17 cellular contexts compared by ENCODE assay signal in the genomic region with DNA sequence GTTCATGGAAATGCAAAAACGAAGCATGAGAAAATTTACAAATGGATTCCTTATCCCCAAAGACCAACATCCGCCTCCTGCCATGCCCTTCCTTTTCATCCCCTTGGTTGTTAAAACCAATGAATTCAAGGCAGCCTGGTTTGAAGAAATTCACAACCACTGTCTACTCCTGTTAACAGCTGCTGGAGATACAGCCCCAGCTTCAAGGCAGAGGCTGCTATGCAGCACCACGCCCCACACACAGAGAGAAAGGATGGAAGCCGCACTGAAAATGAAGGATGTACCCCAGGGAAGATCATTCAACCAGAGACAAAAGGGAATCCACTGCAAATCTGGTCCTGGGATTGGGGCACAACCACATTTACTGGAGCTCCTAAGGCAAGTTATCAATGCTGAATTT. TPM values are rescaled to one million over a fixed set of nuclear protein-coding genes. Genes with fewer than 3 reads are reported as not detected.
DNase-seq lines count a peak whose midpoint lies in the region; TF ChIP-seq lines count a peak whose summit lies in the region.
"Had no signal": no experiment of that assay in that cellular context is flagged by ENCODE, and none has a peak within 500 bp of the region (broad histone marks: within the 10 kb centered on the region; RNA-seq: fewer than 3 reads in every experiment).

No MANE protein-coding gene starts in this region.

- TF ChIP-seq POLR2A in transverse colon (IDR thresholded peaks at IDR 0.05) = no peak

- intact Hi-C loops in transverse colon (cut with DNase I; ENCODE audit: low total_unique reads) = no loop called here

- H3K4me3 ChIP-seq in endodermal cell (ENCODE audit: low read length) (peak overlapping the region; percentile 90), muscle layer of duodenum (ENCODE audit: low read depth in 1 of 2, low read length in 2 of 2) (peak overlapping the region; percentile 70 to 89), transverse colon (peak overlapping the region in 1 of 4 donors; percentile 62)

- H3K36me3 ChIP-seq in endodermal cell (ENCODE audit: control insufficient read depth, insufficient read depth, low read length) = no peaks in the 10 kb centered on the region
- no peaks in the 10 kb centered on the region for H3K36me3 ChIP-seq in muscle layer of duodenum (ENCODE audit: control insufficient read depth in 1 of 2, insufficient read depth in 2 of 2, low read length in 2 of 2)
- no peaks in the 10 kb centered on the region for H3K36me3 ChIP-seq in transverse colon
- H3K36me3 ChIP-seq: lower lobe of right lung had no signal

- TF ChIP-seq CTCF in endodermal cell (conservative IDR thresholded peaks at IDR 0.05) (no peak), transverse colon (IDR thresholded peaks at IDR 0.05) (no peak), chondrocyte (IDR thresholded peaks at IDR 0.05) (no peak)

- DNase-seq in NCI-H748 (lab: John Stamatoyannopoulos, UW; ENCODE audit: unreplicated experiment) (peak; percentile 16), NCI-H748 treated with DMSO at 0.1 percent for 48 hours (lab: John Stamatoyannopoulos, UW) (no peak), endodermal cell (no peak), transverse colon (no peak), HEK293T (ENCODE audit: extremely low spot score) (no peak), chondrocyte (ENCODE audit: low spot score) (no peak)
- no peak for DNase-seq in stimulated activated CD4-positive, alpha-beta T cell treated with anti-CD3 and anti-CD28 coated beads, Interleukin-1b, Interleukin-23, amount 100 ng/mL, for 48 hours
- DNase-seq: 8988T; activated CD4-positive, alpha-beta T cell treated with anti-CD3 and anti-CD28 coated beads, Interleukin-2, amount 50 U/mL, for 4 hours; cortex of kidney; lower lobe of right lung; naive B cell; NCI-H2227 treated with DMSO at 0.1 percent for 48 hours; Right ventricle myocardium superior; T-helper 1 cell had no signal

- H3K27ac ChIP-seq in endodermal cell (ENCODE audit: low read depth, low read length) = peak overlapping the region; percentile 2
- peak overlapping the region; percentile 1 for H3K27ac ChIP-seq in muscle layer of duodenum (ENCODE audit: low read length)
- H3K27ac ChIP-seq in transverse colon = peak overlapping the region; percentile 9 to 97 (median 88)
- H3K27ac ChIP-seq: lower lobe of right lung had no signal

- POLR2A ChIA-PET in HEK293T (lab: Yijun Ruan, JAX) = no interaction called here

- H3K4me1 ChIP-seq in endodermal cell (ENCODE audit: control insufficient read depth, insufficient read depth, low read length) (peaks cover 3% of the 10 kb centered on the region), muscle layer of duodenum (ENCODE audit: control insufficient read depth in 1 of 2, insufficient read depth in 2 of 2, low read length in 2 of 2) (peaks cover 15 to 63% of the 10 kb centered on the region in 2 donors), transverse colon (peaks cover 4 to 37% (median 18%) of the 10 kb centered on the region in 4 donors)

- H3K9ac ChIP-seq in endodermal cell (ENCODE audit: extremely low read depth, low read length, poor library complexity, severe bottlenecking) = no peak overlapping the region

- H3K4me3 Mint-ChIP-seq in endodermal cell (peak overlapping the region; percentile 86), chondrocyte (ENCODE audit: unreplicated experiment) (no peak overlapping the region)
- H3K4me3 Mint-ChIP-seq: stimulated activated effector memory CD8-positive, alpha-beta T cell treated with anti-CD3 and anti-CD28 coated beads, Interleukin-12 subunit alpha, Interleukin-12 subunit beta, amount 100 ng/mL, for 72 hours had no signal

- WGBS in endodermal cell (ENCODE audit: insufficient coverage in 1 of 2, insufficient read length in 1 of 2), 2 experiments = 53 to 54% methylated on average over 2 to 4 of the region's 4 CpGs
- WGBS in transverse colon (ENCODE audit: low coverage in 1 of 2), 2 donors = 63 to 80% methylated on average over 2 to 4 of the region's 4 CpGs

- H3K4me1 Mint-ChIP-seq in endodermal cell (peaks cover 42% of the 10 kb centered on the region), chondrocyte (ENCODE audit: low read depth) (peaks cover 53% of the 10 kb centered on the region)

- H3K27ac Mint-ChIP-seq in endodermal cell (no peak overlapping the region), chondrocyte (ENCODE audit: unreplicated experiment) (no peak overlapping the region)
- H3K27ac Mint-ChIP-seq: naive B cell; stimulated activated effector memory CD8-positive, alpha-beta T cell treated with anti-CD3 and anti-CD28 coated beads, Interleukin-12 subunit alpha, Interleukin-12 subunit beta, amount 100 ng/mL, for 72 hours had no signal

- no peak for TF ChIP-seq EP300 in transverse colon (IDR thresholded peaks at IDR 0.05; ENCODE audit: low read depth)

- in situ Hi-C loops in transverse colon (cut with MboI; ENCODE audit: low pct_ligation_motif_present in 1 of 4, low pct_unique_long_range_greater_than_20kb in 1 of 4, low sequenced_read_pairs in 3 of 4) = loop anchor here in 1 of 4 donors (10.0 kb wide), 1 partner anchor 104 kb away; no protein-coding TSS in a partner anchor

- H3K9me3 Mint-ChIP-seq in endodermal cell = no peaks in the 10 kb centered on the region
- no peaks in the 10 kb centered on the region for H3K9me3 Mint-ChIP-seq in chondrocyte (ENCODE audit: low read depth)
- H3K9me3 Mint-ChIP-seq: stimulated activated effector memory CD8-positive, alpha-beta T cell treated with anti-CD3 and anti-CD28 coated beads, Interleukin-12 subunit alpha, Interleukin-12 subunit beta, amount 100 ng/mL, for 72 hours had no signal

- H3K36me3 Mint-ChIP-seq in endodermal cell (ENCODE audit: low read depth) (peaks cover 4% of the 10 kb centered on the region), chondrocyte (ENCODE audit: low read depth) (peaks cover 1% of the 10 kb centered on the region)
- H3K36me3 Mint-ChIP-seq: naive B cell had no signal

- H3K27me3 ChIP-seq in endodermal cell (ENCODE audit: control insufficient read depth, insufficient read depth, low read length, poor library complexity, severe bottlenecking) = peaks cover 3% of the 10 kb centered on the region
- peaks cover 5% of the 10 kb centered on the region for H3K27me3 ChIP-seq in muscle layer of duodenum (ENCODE audit: low read depth, low read length)
- H3K27me3 ChIP-seq in transverse colon = peaks cover 45% of the 10 kb centered on the region

- peaks cover 3% of the 10 kb centered on the region for H3K27me3 Mint-ChIP-seq in endodermal cell (ENCODE audit: insufficient read depth)
- H3K27me3 Mint-ChIP-seq in chondrocyte (ENCODE audit: low read depth) = no peaks in the 10 kb centered on the region

- H3K9me3 ChIP-seq in endodermal cell (ENCODE audit: control insufficient read depth, low read length) (no peaks in the 10 kb centered on the region), muscle layer of duodenum (ENCODE audit: control insufficient read depth in 1 of 2, low read length in 2 of 2) (no peaks in the 10 kb centered on the region), transverse colon (no peaks in the 10 kb centered on the region)
- H3K9me3 ChIP-seq: lower lobe of right lung had no signal

- CTCF ChIA-PET in HEK293T (lab: Yijun Ruan, JAX) = interaction anchor here (0.7 to 0.9 kb wide), 3 partner anchors 22 to 1904 kb away, joined by 3 to 5 read pairs (median 3); no protein-coding TSS in a partner anchor

TF ChIP-seq in HEK293T, 16 proteins besides CTCF, POLR2A, EP300 and RAD21:
- TF ChIP-seq PKNOX1 (IDR thresholded peaks at IDR 0.05) = no peak
- no peak for TF ChIP-seq ZNF384 (IDR thresholded peaks at IDR 0.05)
- TF ChIP-seq FOXA1 (IDR thresholded peaks at IDR 0.05) = no peak
- TF ChIP-seq SP1 (IDR thresholded peaks at IDR 0.05) = no peak
- no peak for TF ChIP-seq ELF4 (IDR thresholded peaks at IDR 0.05)
- TF ChIP-seq L3MBTL2 (conservative IDR thresholded peaks at IDR 0.05) = no peak
- no peak for TF ChIP-seq LEF1 (IDR thresholded peaks at IDR 0.05; ENCODE audit: borderline replicate concordance)
- no peak for TF ChIP-seq TARDBP (IDR thresholded peaks at IDR 0.05)
- TF ChIP-seq FOXM1 (IDR thresholded peaks at IDR 0.05; ENCODE audit: borderline replicate concordance) = no peak
- no peak for TF ChIP-seq SUZ12 (IDR thresholded peaks at IDR 0.05)
- no peak for TF ChIP-seq BHLHE40 (IDR thresholded peaks at IDR 0.05; ENCODE audit: borderline replicate concordance)
- no peak for TF ChIP-seq ARNT (IDR thresholded peaks at IDR 0.05)
- no peak for TF ChIP-seq CTBP1 (IDR thresholded peaks at IDR 0.05; ENCODE audit: borderline replicate concordance)
- TF ChIP-seq FOXK2 (IDR thresholded peaks at IDR 0.05) = no peak
- TF ChIP-seq HDGF (IDR thresholded peaks at IDR 0.05; ENCODE audit: borderline replicate concordance) = no peak
- TF ChIP-seq NFRKB (IDR thresholded peaks at IDR 0.05) = no peak

RNA-seq across cellular contexts. Expression of gene DPYSL3, which starts 58.7 kb away (rescaled TPM):
- total RNA-seq in endodermal cell = 10 to 100 TPM; 76.3 to 98.6 TPM
- 208 TPM for polyA plus RNA-seq in endodermal cell (2013, experiment 1 of 2)
- 208 TPM for polyA plus RNA-seq in endodermal cell (2013, experiment 2 of 2)
- total RNA-seq in transverse colon = 100 to 1,000 TPM in 1 of 4 donors, 10 to 100 TPM in 3; 27.6 to 107 (median 31.4) TPM
- 60.2 to 63.1 TPM (median 60.4 TPM) in 3 replicates for total RNA-seq in chondrocyte

Comparison
In these comparisons a context has a peak if more than half of its experiments do, and no peak if none do; other contexts are left out.
1. H3K27ac ChIP-seq: peak in every context shown above with its lines; median percentile 88 in transverse colon; 2 in endodermal cell; 1 in muscle layer of duodenum.